In genomic region chr4:67721770-67722597, GRCh38 we compare ENCODE assay signal across 1 cellular context.
TF ChIP-seq lines count a peak whose summit lies in the region.

No MANE protein-coding gene starts in this region.

TF ChIP-seq in K562, 482 proteins besides CTCF, POLR2A, EP300 and RAD21 (continued from another document):
- TF ChIP-seq ATF2 (CRISPR knock-in tag; IDR thresholded peaks at IDR 0.05) = no peak
- peak; percentile 98 for TF ChIP-seq ZNF134 (CRISPR knock-in tag; conservative IDR thresholded peaks at IDR 0.05)
- TF ChIP-seq ZNF41 (CRISPR knock-in tag; conservative IDR thresholded peaks at IDR 0.05) = peak; percentile 100
- TF ChIP-seq FOXA1 (IDR thresholded peaks at IDR 0.05; ENCODE audit: borderline replicate concordance) = no peak
- peak; percentile 100 for TF ChIP-seq ZNF830 (CRISPR knock-in tag; IDR thresholded peaks at IDR 0.05)
- TF ChIP-seq RBM25 (IDR thresholded peaks at IDR 0.05; ENCODE audit: low read depth, low read length, severe bottlenecking) = no peak
- peak; percentile 28; the same call in 1 of the 2 replicates for TF ChIP-seq HCFC1 (IDR thresholded peaks at IDR 0.05; ENCODE audit: low read depth, low read length)
- TF ChIP-seq PURB (CRISPR knock-in tag; IDR thresholded peaks at IDR 0.05; ENCODE audit: low read depth) = no peak
- TF ChIP-seq, protein P1, sequence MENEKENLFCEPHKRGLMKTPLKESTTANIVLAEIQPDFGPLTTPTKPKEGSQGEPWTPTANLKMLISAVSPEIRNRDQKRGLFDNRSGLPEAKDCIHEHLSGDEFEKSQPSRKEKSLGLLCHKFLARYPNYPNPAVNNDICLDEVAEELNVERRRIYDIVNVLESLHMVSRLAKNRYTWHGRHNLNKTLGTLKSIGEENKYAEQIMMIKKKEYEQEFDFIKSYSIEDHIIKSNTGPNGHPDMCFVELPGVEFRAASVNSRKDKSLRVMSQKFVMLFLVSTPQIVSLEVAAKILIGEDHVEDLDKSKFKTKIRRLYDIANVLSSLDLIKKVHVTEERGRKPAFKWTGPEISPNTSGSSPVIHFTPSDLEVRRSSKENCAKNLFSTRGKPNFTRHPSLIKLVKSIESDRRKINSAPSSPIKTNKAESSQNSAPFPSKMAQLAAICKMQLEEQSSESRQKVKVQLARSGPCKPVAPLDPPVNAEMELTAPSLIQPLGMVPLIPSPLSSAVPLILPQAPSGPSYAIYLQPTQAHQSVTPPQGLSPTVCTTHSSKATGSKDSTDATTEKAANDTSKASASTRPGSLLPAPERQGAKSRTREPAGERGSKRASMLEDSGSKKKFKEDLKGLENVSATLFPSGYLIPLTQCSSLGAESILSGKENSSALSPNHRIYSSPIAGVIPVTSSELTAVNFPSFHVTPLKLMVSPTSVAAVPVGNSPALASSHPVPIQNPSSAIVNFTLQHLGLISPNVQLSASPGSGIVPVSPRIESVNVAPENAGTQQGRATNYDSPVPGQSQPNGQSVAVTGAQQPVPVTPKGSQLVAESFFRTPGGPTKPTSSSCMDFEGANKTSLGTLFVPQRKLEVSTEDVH (IDR thresholded peaks at IDR 0.05; ENCODE audit: low read depth, partially characterized antibody) = no peak
- peak; percentile 99 for TF ChIP-seq TSC22D4 (tag; IDR thresholded peaks at IDR 0.05)
- no peak for TF ChIP-seq U2AF1 (optimal IDR thresholded peaks at IDR 0.05; ENCODE audit: low read depth, low read length)
- TF ChIP-seq TFAM (CRISPR knock-in tag; conservative IDR thresholded peaks at IDR 0.05) = no peak
